In genomic region chr5:98916540-98916939, GRCh38 we compare ENCODE assay signal across 15 cellular contexts.
"Had no signal": no experiment of that assay in that cellular context is flagged by ENCODE, and none has a peak within 500 bp of the region (broad histone marks: within the 10 kb centered on the region; RNA-seq: fewer than 3 reads in every experiment).

No MANE protein-coding gene starts in this region.

- H3K9me3 Mint-ChIP-seq: activated CD4-positive, alpha-beta memory T cell treated with anti-CD3 and anti-CD28 coated beads for 36 hours; central memory CD8-positive, alpha-beta T cell; WTC11 had no signal

- DNase-seq: activated CD4-positive, alpha-beta memory T cell treated with anti-CD3 and anti-CD28 coated beads for 36 hours; activated CD4-positive, alpha-beta T cell treated with anti-CD3 and anti-CD28 coated beads for 36 hours; colonic mucosa; erythroblast; gastrocnemius medialis; head of caudate nucleus; lower lobe of right lung; midbrain; occipital lobe; retina; stimulated activated naive CD4-positive, alpha-beta T cell treated with Interleukin-2 at 50 U/mL for 16 hours; thyroid gland had no signal

- H3K27me3 ChIP-seq: ascending aorta, colonic mucosa, gastrocnemius medialis, thyroid gland had no signal

- H3K27me3 Mint-ChIP-seq: activated CD4-positive, alpha-beta memory T cell treated with anti-CD3 and anti-CD28 coated beads for 36 hours; activated CD4-positive, alpha-beta T cell treated with anti-CD3 and anti-CD28 coated beads for 36 hours; central memory CD8-positive, alpha-beta T cell had no signal

- H3K27ac Mint-ChIP-seq: activated CD4-positive, alpha-beta memory T cell treated with anti-CD3 and anti-CD28 coated beads for 36 hours; activated CD4-positive, alpha-beta T cell treated with anti-CD3 and anti-CD28 coated beads for 36 hours; WTC11 had no signal

- H3K27ac ChIP-seq: ascending aorta, colonic mucosa, gastrocnemius medialis, lower lobe of right lung, thyroid gland had no signal

- H3K4me3 ChIP-seq: ascending aorta, colonic mucosa, gastrocnemius medialis, lower lobe of right lung, thyroid gland had no signal

- H3K4me3 Mint-ChIP-seq: activated CD4-positive, alpha-beta memory T cell treated with anti-CD3 and anti-CD28 coated beads for 36 hours; activated CD4-positive, alpha-beta T cell treated with anti-CD3 and anti-CD28 coated beads for 36 hours; WTC11 had no signal

- H3K4me1 ChIP-seq: ascending aorta, colonic mucosa had no signal

- ATAC-seq: activated CD4-positive, alpha-beta T cell treated with anti-CD3 and anti-CD28 coated beads for 36 hours; gastrocnemius medialis; lower lobe of right lung; WTC11 had no signal
